In the genomic region with DNA sequence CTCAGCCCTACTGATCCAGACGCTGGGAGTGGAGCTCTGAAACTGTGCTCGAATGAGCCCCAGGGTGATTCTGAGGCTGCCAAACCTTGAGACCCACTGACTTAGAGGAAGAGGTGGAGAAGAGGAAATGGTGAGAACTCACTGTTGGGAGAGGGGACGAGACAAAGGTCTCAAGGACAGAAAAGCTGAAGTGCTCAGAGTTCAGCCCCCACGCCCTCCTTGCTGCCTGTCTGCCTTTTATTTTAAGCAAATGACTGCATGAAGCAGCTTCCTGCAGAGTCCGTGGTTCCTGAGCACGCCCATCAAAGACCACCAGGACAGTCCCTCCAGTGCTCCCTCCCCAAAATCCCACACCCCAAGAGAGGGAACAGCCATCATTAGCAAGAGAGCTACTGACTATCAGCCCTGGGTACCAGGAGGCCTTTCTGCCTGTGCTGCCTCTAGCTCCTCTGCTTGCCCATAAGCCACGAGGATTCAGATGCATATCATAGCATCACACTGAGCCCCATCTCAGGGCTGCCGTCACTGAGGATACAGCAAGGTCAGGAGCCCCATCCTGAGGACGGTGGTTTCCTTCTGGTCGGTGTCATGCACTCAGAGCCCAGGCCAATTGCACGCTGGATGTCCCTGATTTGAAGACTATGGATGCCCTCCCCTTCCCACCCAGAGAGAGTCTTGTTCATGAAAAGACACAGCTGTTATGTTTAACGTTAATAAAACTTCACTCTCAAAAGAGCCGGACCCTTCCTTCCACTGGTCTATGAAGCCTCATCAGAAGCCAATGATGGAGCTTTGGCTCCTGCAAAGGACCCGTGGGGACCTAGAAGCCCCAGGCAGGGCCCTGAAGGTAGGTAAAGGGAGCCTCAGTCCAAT, we compare ENCODE assay signal across 8 cellular contexts. TPM values are rescaled to one million over a fixed set of nuclear protein-coding genes. Genes with fewer than 3 reads are reported as not detected.
A peak's percentile ranks its signal among the peaks of the same experiment; 100 is the strongest.
DNase-seq lines count a peak whose midpoint lies in the region; ATAC-seq, FAIRE-seq and TF ChIP-seq lines count a peak whose summit lies in the region.

No MANE protein-coding gene starts in this region.

- peak overlapping the region; percentile 80 to 92 for H3K4me3 ChIP-seq in neutrophil (ENCODE audit: low read depth in 1 of 2, low read length in 1 of 2)

- H3K27ac Mint-ChIP-seq in dendritic cell treated with granulocyte-macrophage colony-stimulating factor and Interleukin-4, amounts not matched to agents 40 ng/mL and 50 ng/mL, for 4 days, result peak overlapping the region; percentile 54

- ATAC-seq in GM18502 (IDR thresholded peaks at IDR 0.05; ENCODE audit: poor library complexity, unreplicated experiment) (no peak), GM18498 (IDR thresholded peaks at IDR 0.05; ENCODE audit: unreplicated experiment) (no peak)

- H3K4me3 Mint-ChIP-seq in dendritic cell treated with granulocyte-macrophage colony-stimulating factor and Interleukin-4, amounts not matched to agents 40 ng/mL and 50 ng/mL, for 4 days, result peak overlapping the region; percentile 43

- peaks cover 80% of the 10 kb centered on the region for H3K36me3 Mint-ChIP-seq in dendritic cell treated with granulocyte-macrophage colony-stimulating factor and Interleukin-4, amounts not matched to agents 40 ng/mL and 50 ng/mL, for 4 days (ENCODE audit: low read depth)

- FAIRE-seq in GM12891 (lab: Jason Lieb, UNC), result peak; percentile 68

- no peak for TF ChIP-seq CTCF in neutrophil (IDR thresholded peaks at IDR 0.05)

- peaks cover 34% of the 10 kb centered on the region for H3K36me3 ChIP-seq in neutrophil

- intact Hi-C loops in dendritic cell treated with granulocyte-macrophage colony-stimulating factor and Interleukin-4, amounts not matched to agents 40 ng/mL and 50 ng/mL, for 4 days (cut with micrococcal nuclease), result no loop called here

- peaks cover 87 to 98% of the 10 kb centered on the region in 2 experiments for H3K4me1 ChIP-seq in neutrophil (ENCODE audit: control insufficient read depth in 1 of 2, insufficient read depth in 1 of 2, low read depth in 1 of 2, low read length in 1 of 2)

- TF ChIP-seq POLR2A in GM12891 (IDR thresholded peaks at IDR 0.05; ENCODE audit: low read depth, low read length), result no peak

- no peaks in the 10 kb centered on the region for H3K27me3 Mint-ChIP-seq in dendritic cell treated with granulocyte-macrophage colony-stimulating factor and Interleukin-4, amounts not matched to agents 40 ng/mL and 50 ng/mL, for 4 days

- DNase-seq in GM12891 (ENCODE audit: insufficient read length, low spot score), result no peak
- peak; percentile 56 for DNase-seq in SKM-1 (lab: John Stamatoyannopoulos, UW; ENCODE audit: unreplicated experiment)
- no peak for DNase-seq in GM03348 (ENCODE audit: low spot score)
- no peak for DNase-seq in activated gamma-delta T cell treated with Interleukin-2 at 50 U/mL for 16 hours

- peaks cover 93% of the 10 kb centered on the region for H3K4me1 Mint-ChIP-seq in dendritic cell treated with granulocyte-macrophage colony-stimulating factor and Interleukin-4, amounts not matched to agents 40 ng/mL and 50 ng/mL, for 4 days (ENCODE audit: low read depth)

- no peaks in the 10 kb centered on the region for H3K9me3 ChIP-seq in neutrophil

- peak overlapping the region; percentile 93 for H3K27ac ChIP-seq in neutrophil

- H3K27me3 ChIP-seq in neutrophil, result no peaks in the 10 kb centered on the region

- H3K9me3 Mint-ChIP-seq in dendritic cell treated with granulocyte-macrophage colony-stimulating factor and Interleukin-4, amounts not matched to agents 40 ng/mL and 50 ng/mL, for 4 days, result no peaks in the 10 kb centered on the region

TF ChIP-seq in GM12891, 5 proteins besides CTCF, POLR2A, EP300 and RAD21:
- no peak for TF ChIP-seq POU2F2 (IDR thresholded peaks at IDR 0.05; ENCODE audit: low read depth, low read length)
- peak; percentile 48 for TF ChIP-seq SPI1 (IDR thresholded peaks at IDR 0.05; ENCODE audit: low read depth, low read length)
- no peak for TF ChIP-seq POLR2AphosphoS5 (IDR thresholded peaks at IDR 0.05; ENCODE audit: low read depth, low read length)
- TF ChIP-seq TAF1 (IDR thresholded peaks at IDR 0.05; ENCODE audit: low read depth, low read length), result no peak

RNA-seq across cellular contexts. Expression of a gene that starts 20.1 kb away (rescaled TPM):
- 283 TPM for polyA plus RNA-seq in GM12891 (2012; ENCODE audit: low read depth, missing spikeins)

RNA-seq across cellular contexts. Expression of a gene that starts 50.6 kb away (rescaled TPM):
- polyA plus RNA-seq in GM12891 (2012; ENCODE audit: low read depth, missing spikeins), result 18.6 TPM
